ENCODE assay signal across 2 cellular contexts in genomic region chr11:59766542-59766941, GRCh38.
A peak's percentile ranks its signal among the peaks of the same experiment; 100 is the strongest.
TF ChIP-seq lines count a peak whose summit lies in the region.

No MANE protein-coding gene starts in this region.

TF ChIP-seq in K562, 482 proteins besides CTCF, POLR2A, EP300 and RAD21 (continues in another document):
- no peak for TF ChIP-seq SAFB2 (IDR thresholded peaks at IDR 0.05; ENCODE audit: borderline replicate concordance, low read depth, low read length, severe bottlenecking)
- no peak for TF ChIP-seq CBX2 (IDR thresholded peaks at IDR 0.05; ENCODE audit: insufficient read depth, low read length, poor library complexity, severe bottlenecking)
- TF ChIP-seq CBX3 (IDR thresholded peaks at IDR 0.05; ENCODE audit: borderline replicate concordance in 1 of 2, low read length in 2 of 2), result no peak; a peak in 1 of 3 replicates
- TF ChIP-seq GATA2 (CRISPR knock-in tag; IDR thresholded peaks at IDR 0.05), result peak; percentile 57; the same call in 1 of the 2 replicates
- peak; percentile 75 for TF ChIP-seq TCF3 (CRISPR knock-in tag; IDR thresholded peaks at IDR 0.05)
- no peak for TF ChIP-seq JUNB (CRISPR knock-in tag; conservative IDR thresholded peaks at IDR 0.05)
- TF ChIP-seq SPI1 (IDR thresholded peaks at IDR 0.05; ENCODE audit: borderline replicate concordance, low read depth, low read length), result no peak
- no peak for TF ChIP-seq POU5F1 (IDR thresholded peaks at IDR 0.05; ENCODE audit: borderline replicate concordance, low read depth, low read length, partially characterized antibody)
- TF ChIP-seq HLTF (IDR thresholded peaks at IDR 0.05), result no peak
- peak; percentile 63; the same call in 1 of the 2 replicates for TF ChIP-seq POLR2AphosphoS5 (IDR thresholded peaks at IDR 0.05; ENCODE audit: control insufficient read depth, insufficient read depth, low read depth, low read length)
- no peak for TF ChIP-seq ATF7 (IDR thresholded peaks at IDR 0.05)
- TF ChIP-seq JUND (IDR thresholded peaks at IDR 0.05; ENCODE audit: borderline replicate concordance, low read depth, low read length), result peak; percentile 45; the same call in 1 of the 2 replicates
- TF ChIP-seq JUND (tag; IDR thresholded peaks at IDR 0.05; ENCODE audit: borderline replicate concordance, low read depth, low read length), result no peak; the same call in 2 of the 3 replicates
- no peak for TF ChIP-seq ZNF232 (CRISPR knock-in tag; IDR thresholded peaks at IDR 0.05)
- TF ChIP-seq PRMT5 (CRISPR knock-in tag; IDR thresholded peaks at IDR 0.05), result no peak
- TF ChIP-seq, protein P1, sequence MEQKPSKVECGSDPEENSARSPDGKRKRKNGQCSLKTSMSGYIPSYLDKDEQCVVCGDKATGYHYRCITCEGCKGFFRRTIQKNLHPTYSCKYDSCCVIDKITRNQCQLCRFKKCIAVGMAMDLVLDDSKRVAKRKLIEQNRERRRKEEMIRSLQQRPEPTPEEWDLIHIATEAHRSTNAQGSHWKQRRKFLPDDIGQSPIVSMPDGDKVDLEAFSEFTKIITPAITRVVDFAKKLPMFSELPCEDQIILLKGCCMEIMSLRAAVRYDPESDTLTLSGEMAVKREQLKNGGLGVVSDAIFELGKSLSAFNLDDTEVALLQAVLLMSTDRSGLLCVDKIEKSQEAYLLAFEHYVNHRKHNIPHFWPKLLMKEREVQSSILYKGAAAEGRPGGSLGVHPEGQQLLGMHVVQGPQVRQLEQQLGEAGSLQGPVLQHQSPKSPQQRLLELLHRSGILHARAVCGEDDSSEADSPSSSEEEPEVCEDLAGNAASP (IDR thresholded peaks at IDR 0.05), result no peak
- peak; percentile 42 for TF ChIP-seq MEIS2 (IDR thresholded peaks at IDR 0.05; ENCODE audit: partially characterized antibody)
- TF ChIP-seq GTF2A2 (tag; IDR thresholded peaks at IDR 0.05), result no peak
- no peak for TF ChIP-seq ASH1L (IDR thresholded peaks at IDR 0.05; ENCODE audit: borderline replicate concordance, low read depth, partially characterized antibody)
- TF ChIP-seq ZFX (CRISPR knock-in tag; IDR thresholded peaks at IDR 0.05), result no peak
- no peak for TF ChIP-seq HDAC6 (IDR thresholded peaks at IDR 0.05; ENCODE audit: low read depth, low read length)
- TF ChIP-seq, protein P2, sequence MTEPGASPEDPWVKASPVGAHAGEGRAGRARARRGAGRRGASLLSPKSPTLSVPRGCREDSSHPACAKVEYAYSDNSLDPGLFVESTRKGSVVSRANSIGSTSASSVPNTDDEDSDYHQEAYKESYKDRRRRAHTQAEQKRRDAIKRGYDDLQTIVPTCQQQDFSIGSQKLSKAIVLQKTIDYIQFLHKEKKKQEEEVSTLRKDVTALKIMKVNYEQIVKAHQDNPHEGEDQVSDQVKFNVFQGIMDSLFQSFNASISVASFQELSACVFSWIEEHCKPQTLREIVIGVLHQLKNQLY (CRISPR knock-in tag; conservative IDR thresholded peaks at IDR 0.05), result no peak
- TF ChIP-seq ELF2 (CRISPR knock-in tag; IDR thresholded peaks at IDR 0.05), result no peak
- TF ChIP-seq OTX1 (CRISPR knock-in tag; IDR thresholded peaks at IDR 0.05), result no peak
- TF ChIP-seq, protein P3, sequence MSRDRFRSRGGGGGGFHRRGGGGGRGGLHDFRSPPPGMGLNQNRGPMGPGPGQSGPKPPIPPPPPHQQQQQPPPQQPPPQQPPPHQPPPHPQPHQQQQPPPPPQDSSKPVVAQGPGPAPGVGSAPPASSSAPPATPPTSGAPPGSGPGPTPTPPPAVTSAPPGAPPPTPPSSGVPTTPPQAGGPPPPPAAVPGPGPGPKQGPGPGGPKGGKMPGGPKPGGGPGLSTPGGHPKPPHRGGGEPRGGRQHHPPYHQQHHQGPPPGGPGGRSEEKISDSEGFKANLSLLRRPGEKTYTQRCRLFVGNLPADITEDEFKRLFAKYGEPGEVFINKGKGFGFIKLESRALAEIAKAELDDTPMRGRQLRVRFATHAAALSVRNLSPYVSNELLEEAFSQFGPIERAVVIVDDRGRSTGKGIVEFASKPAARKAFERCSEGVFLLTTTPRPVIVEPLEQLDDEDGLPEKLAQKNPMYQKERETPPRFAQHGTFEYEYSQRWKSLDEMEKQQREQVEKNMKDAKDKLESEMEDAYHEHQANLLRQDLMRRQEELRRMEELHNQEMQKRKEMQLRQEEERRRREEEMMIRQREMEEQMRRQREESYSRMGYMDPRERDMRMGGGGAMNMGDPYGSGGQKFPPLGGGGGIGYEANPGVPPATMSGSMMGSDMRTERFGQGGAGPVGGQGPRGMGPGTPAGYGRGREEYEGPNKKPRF (IDR thresholded peaks at IDR 0.05; ENCODE audit: low read depth, low read length), result no peak
- TF ChIP-seq ZBTB8A (IDR thresholded peaks at IDR 0.05; ENCODE audit: partially characterized antibody), result no peak
- TF ChIP-seq RBM25 (IDR thresholded peaks at IDR 0.05; ENCODE audit: low read depth, low read length, severe bottlenecking), result no peak
- no peak for TF ChIP-seq ZNF134 (CRISPR knock-in tag; conservative IDR thresholded peaks at IDR 0.05)
- peak; percentile 32; the same call in 1 of the 2 replicates for TF ChIP-seq NFIC (IDR thresholded peaks at IDR 0.05)
- TF ChIP-seq, protein P4, sequence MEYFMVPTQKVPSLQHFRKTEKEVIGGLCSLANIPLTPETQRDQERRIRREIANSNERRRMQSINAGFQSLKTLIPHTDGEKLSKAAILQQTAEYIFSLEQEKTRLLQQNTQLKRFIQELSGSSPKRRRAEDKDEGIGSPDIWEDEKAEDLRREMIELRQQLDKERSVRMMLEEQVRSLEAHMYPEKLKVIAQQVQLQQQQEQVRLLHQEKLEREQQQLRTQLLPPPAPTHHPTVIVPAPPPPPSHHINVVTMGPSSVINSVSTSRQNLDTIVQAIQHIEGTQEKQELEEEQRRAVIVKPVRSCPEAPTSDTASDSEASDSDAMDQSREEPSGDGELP (CRISPR knock-in tag; IDR thresholded peaks at IDR 0.05; ENCODE audit: borderline replicate concordance), result peak; percentile 94
- no peak for TF ChIP-seq ZNF23 (CRISPR knock-in tag; IDR thresholded peaks at IDR 0.05)
- no peak for TF ChIP-seq BCOR (IDR thresholded peaks at IDR 0.05)
- TF ChIP-seq FOXM1 (IDR thresholded peaks at IDR 0.05; ENCODE audit: low read depth), result no peak
- TF ChIP-seq FOXM1 (CRISPR knock-in tag; IDR thresholded peaks at IDR 0.05; ENCODE audit: low read depth), result no peak
- no peak for TF ChIP-seq KHSRP (IDR thresholded peaks at IDR 0.05)
- TF ChIP-seq HNRNPUL1 (IDR thresholded peaks at IDR 0.05; ENCODE audit: low read length), result no peak
- TF ChIP-seq CBFA2T3 (IDR thresholded peaks at IDR 0.05), result peak; percentile 87
- TF ChIP-seq, protein P5, sequence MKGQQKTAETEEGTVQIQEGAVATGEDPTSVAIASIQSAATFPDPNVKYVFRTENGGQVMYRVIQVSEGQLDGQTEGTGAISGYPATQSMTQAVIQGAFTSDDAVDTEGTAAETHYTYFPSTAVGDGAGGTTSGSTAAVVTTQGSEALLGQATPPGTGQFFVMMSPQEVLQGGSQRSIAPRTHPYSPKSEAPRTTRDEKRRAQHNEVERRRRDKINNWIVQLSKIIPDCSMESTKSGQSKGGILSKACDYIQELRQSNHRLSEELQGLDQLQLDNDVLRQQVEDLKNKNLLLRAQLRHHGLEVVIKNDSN (CRISPR knock-in tag; IDR thresholded peaks at IDR 0.05), result no peak

TF ChIP-seq in SK-N-SH treated with all-trans-retinoic acid at 6 μM for 48 hours, 23 proteins besides CTCF, POLR2A, EP300 and RAD21:
- TF ChIP-seq CSDC2 (CRISPR knock-in tag; IDR thresholded peaks at IDR 0.05) (no peak), ZFP30 (CRISPR knock-in tag; IDR thresholded peaks at IDR 0.05) (no peak), POU6F1 (CRISPR knock-in tag; IDR thresholded peaks at IDR 0.05; ENCODE audit: borderline replicate concordance, low read depth) (no peak), ARNTL (CRISPR knock-in tag; IDR thresholded peaks at IDR 0.05; ENCODE audit: borderline replicate concordance, low read depth) (no peak)
